In the genomic region with DNA sequence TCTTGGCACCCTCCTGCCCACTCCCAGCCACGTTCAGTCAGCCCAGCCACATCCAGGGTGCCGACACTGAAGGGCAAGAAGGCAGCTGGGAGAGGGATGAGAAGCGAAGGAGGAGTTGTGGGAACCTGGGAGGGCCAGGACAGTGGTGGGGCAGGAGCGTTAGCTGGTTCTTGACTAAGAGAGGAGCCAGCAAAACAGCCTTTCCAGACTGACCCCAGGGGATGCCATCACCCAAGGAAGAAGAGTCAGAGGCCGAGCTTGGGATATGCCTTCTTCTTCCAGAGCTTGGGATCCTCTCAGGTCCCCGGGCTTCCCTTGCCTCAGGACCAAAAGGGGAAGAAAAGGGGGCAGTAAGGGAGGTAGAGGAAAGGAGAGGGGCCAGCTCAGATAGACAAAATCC, we compare ENCODE assay signal across 11 cellular contexts. TPM values are rescaled to one million over a fixed set of nuclear protein-coding genes. Genes with fewer than 3 reads are reported as not detected.
"Had no signal": no experiment of that assay in that cellular context is flagged by ENCODE, and none has a peak within 500 bp of the region (broad histone marks: within the 10 kb centered on the region; RNA-seq: fewer than 3 reads in every experiment).

No MANE protein-coding gene starts in this region.

- H3K4me3 Mint-ChIP-seq: activated B cell treated with CpG ODN at 0.5 μM for 24 hours, immature natural killer cell, nephron progenitor cell had no signal

- H3K27ac Mint-ChIP-seq: activated B cell treated with CpG ODN at 0.5 μM for 24 hours, immature natural killer cell, nephron progenitor cell had no signal

- H3K27me3 ChIP-seq: ascending aorta, pancreas, tibial artery had no signal

- H3K27me3 Mint-ChIP-seq: activated B cell treated with CpG ODN at 0.5 μM for 24 hours had no signal

- ATAC-seq: pancreas had no signal

- H3K4me1 ChIP-seq: pancreas had no signal

- H3K36me3 ChIP-seq: pancreas had no signal

- H3K4me1 Mint-ChIP-seq: immature natural killer cell had no signal

- H3K9me3 ChIP-seq: ascending aorta, pancreas, SK-N-SH, tibial artery had no signal

- DNase-seq: activated B cell treated with CpG ODN at 0.5 μM for 24 hours; activated CD4-positive, alpha-beta T cell treated with anti-CD3 and anti-CD28 coated beads, Interleukin-2, amount 50 U/mL, for 1 hour; effector CD8-positive, alpha-beta T cell; immature natural killer cell; mammary epithelial cell; nephron progenitor cell; SK-N-SH; T-helper 1 cell; tibial artery had no signal

- H3K9me3 Mint-ChIP-seq: activated B cell treated with CpG ODN at 0.5 μM for 24 hours, immature natural killer cell, nephron progenitor cell had no signal

- H3K27ac ChIP-seq: ascending aorta, pancreas had no signal

- H3K4me3 ChIP-seq: ascending aorta, pancreas, tibial artery had no signal

RNA-seq across cellular contexts. Expression of gene INKA2, which starts 7.2 kb away (rescaled TPM):
- total RNA-seq: ascending aorta had no signal
